Comparison of ENCODE assay signal across 20 cellular contexts in genomic region chr2:46826898-46827245, GRCh38.
"Had no signal": no experiment of that assay in that cellular context is flagged by ENCODE, and none has a peak within 500 bp of the region (broad histone marks: within the 10 kb centered on the region; RNA-seq: fewer than 3 reads in every experiment).

No MANE protein-coding gene starts in this region.

- H3K4me3 ChIP-seq: body of pancreas, lower lobe of right lung, SJSA1, upper lobe of left lung had no signal

- H3K9me3 ChIP-seq: body of pancreas, lower lobe of right lung, neutrophil, SJSA1, upper lobe of left lung had no signal

- H3K4me1 ChIP-seq: body of pancreas, lower lobe of right lung, upper lobe of left lung had no signal

- H3K27ac ChIP-seq: body of pancreas, lower lobe of right lung, neutrophil, SJSA1, upper lobe of left lung had no signal

- H3K4me1 Mint-ChIP-seq: activated CD4-positive, alpha-beta T cell treated with anti-CD3 and anti-CD28 coated beads, Interleukin-2, amount 10 ng/mL, durations not matched to agents 7 days and 5 days had no signal

- DNase-seq: activated CD4-positive, alpha-beta T cell treated with anti-CD3 and anti-CD28 coated beads, Interleukin-2, amount 10 ng/mL, durations not matched to agents 7 days and 5 days; activated CD4-positive, CD25-positive, alpha-beta regulatory T cell; activated gamma-delta T cell; activated T-cell treated with anti-CD3 and anti-CD28 coated beads, Interleukin-2, amount 50 U/mL, for 4 hours; amniotic stem cell; body of pancreas; effector memory CD4-positive, alpha-beta T cell; kidney glomerular epithelial cell; lower lobe of right lung; midbrain; retina; stimulated activated CD4-positive, alpha-beta T cell treated with anti-CD3 and anti-CD28 coated beads, Interleukin-4, amount 100 ng/mL, for 4 hours; stimulated activated CD8-positive, alpha-beta memory T cell treated with anti-CD3 and anti-CD28 coated beads, Interleukin-4, amount 100 ng/mL, for 48 hours; stimulated activated naive CD8-positive, alpha-beta T cell treated with anti-CD3 and anti-CD28 coated beads, Interleukin-15, Interleukin-2, amounts not matched to agents 100 U/mL and 50 U/mL, for 24 hours; upper lobe of left lung had no signal

- H3K9me3 Mint-ChIP-seq: activated CD4-positive, alpha-beta T cell treated with anti-CD3 and anti-CD28 coated beads, Interleukin-2, amount 10 ng/mL, durations not matched to agents 7 days and 5 days; T-helper 2 cell treated with Interferon-gamma antibody and Interleukin-4, amounts not matched to agents 5 μg/mL and 100 μg/mL, for 36 hours had no signal

- H3K27ac Mint-ChIP-seq: activated CD4-positive, alpha-beta T cell treated with anti-CD3 and anti-CD28 coated beads, Interleukin-2, amount 10 ng/mL, durations not matched to agents 7 days and 5 days; activated naive CD4-positive, alpha-beta T cell treated with anti-CD3 and anti-CD28 coated beads, Interleukin-2, amount 50 U/mL, for 72 hours; T-helper 2 cell treated with Interferon-gamma antibody and Interleukin-4, amounts not matched to agents 5 μg/mL and 100 μg/mL, for 36 hours had no signal

- H3K27me3 ChIP-seq: body of pancreas, neutrophil, SJSA1, upper lobe of left lung had no signal

- H3K36me3 ChIP-seq: lower lobe of right lung, neutrophil, SJSA1, upper lobe of left lung had no signal

- H3K4me3 Mint-ChIP-seq: activated CD4-positive, alpha-beta T cell treated with anti-CD3 and anti-CD28 coated beads, Interleukin-2, amount 10 ng/mL, durations not matched to agents 7 days and 5 days; activated T-cell treated with anti-CD3 and anti-CD28 coated beads, Interleukin-2, amount 50 U/mL, for 4 hours; dendritic cell treated with granulocyte-macrophage colony-stimulating factor and Interleukin-4, amounts not matched to agents 40 ng/mL and 50 ng/mL, for 4 days; T-helper 2 cell treated with Interferon-gamma antibody and Interleukin-4, amounts not matched to agents 5 μg/mL and 100 μg/mL, for 36 hours had no signal

- ATAC-seq: activated naive CD4-positive, alpha-beta T cell treated with anti-CD3 and anti-CD28 coated beads, Interleukin-2, amount 50 U/mL, for 72 hours; activated T-cell treated with anti-CD3 and anti-CD28 coated beads, Interleukin-2, amount 50 U/mL, for 4 hours; body of pancreas; stimulated activated naive CD8-positive, alpha-beta T cell treated with anti-CD3 and anti-CD28 coated beads, Interleukin-15, Interleukin-2, amounts not matched to agents 100 U/mL and 50 U/mL, for 24 hours had no signal
